ENCODE assay signal across 16 cellular contexts in the genomic region with DNA sequence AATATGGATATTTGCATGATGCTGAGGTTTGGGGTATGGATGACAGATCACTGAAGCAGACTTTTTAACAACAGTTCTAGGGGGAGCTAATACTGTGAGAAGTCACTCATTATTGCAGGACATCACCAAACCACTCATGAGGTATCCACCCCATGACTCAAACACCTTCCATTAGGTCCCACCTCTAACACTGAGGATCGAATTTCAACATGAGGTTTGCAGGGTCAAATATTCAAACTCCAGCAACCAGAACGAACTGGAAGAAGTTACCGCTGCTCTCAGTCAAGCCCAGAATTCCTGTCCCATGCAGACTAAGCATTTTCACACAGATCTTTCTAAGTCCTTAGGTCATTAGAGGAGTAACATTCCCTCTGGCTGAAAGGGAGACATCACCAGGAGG.
"Had no signal": no experiment of that assay in that cellular context is flagged by ENCODE, and none has a peak within 500 bp of the region (broad histone marks: within the 10 kb centered on the region; RNA-seq: fewer than 3 reads in every experiment).

No MANE protein-coding gene starts in this region.

- H3K4me3 ChIP-seq: ascending aorta, left lung, upper lobe of left lung had no signal

- H3K36me3 ChIP-seq: ascending aorta, left lung, upper lobe of left lung, WERI-Rb-1 had no signal

- ATAC-seq: activated CD8-positive, alpha-beta T cell treated with anti-CD3 and anti-CD28 coated beads for 36 hours; activated naive CD8-positive, alpha-beta T cell treated with anti-CD3 and anti-CD28 coated beads, Interleukin-2, amount 50 U/mL, for 24 hours; left lung; stimulated activated naive CD8-positive, alpha-beta T cell treated with anti-CD3 and anti-CD28 coated beads, Interleukin-15, Interleukin-2, amounts not matched to agents 100 U/mL and 50 U/mL, for 24 hours had no signal

- H3K27me3 ChIP-seq: ascending aorta, left lung, upper lobe of left lung had no signal

- DNase-seq: activated CD4-positive, alpha-beta T cell treated with anti-CD3 and anti-CD28 coated beads for 4 hours; activated CD8-positive, alpha-beta memory T cell treated with anti-CD3 and anti-CD28 coated beads, Interleukin-2, amount 50 U/mL, for 48 hours; activated CD8-positive, alpha-beta T cell treated with anti-CD3 and anti-CD28 coated beads for 36 hours; activated naive CD4-positive, alpha-beta T cell; activated naive CD8-positive, alpha-beta T cell treated with anti-CD3 and anti-CD28 coated beads, Interleukin-2, amount 50 U/mL, for 24 hours; cerebellar nuclear complex; endodermal cell; immature natural killer cell; left lung; stimulated activated CD4-positive, alpha-beta T cell treated with anti-CD3 and anti-CD28 coated beads, Interleukin-4, amount 100 ng/mL, for 1 hour; stimulated activated CD8-positive, alpha-beta memory T cell treated with anti-CD3 and anti-CD28 coated beads, Interleukin-4, amount 100 ng/mL, for 48 hours; stimulated activated naive CD8-positive, alpha-beta T cell treated with anti-CD3 and anti-CD28 coated beads, Interleukin-15, Interleukin-2, amounts not matched to agents 100 U/mL and 50 U/mL, for 24 hours; T-helper 1 cell; upper lobe of left lung; WERI-Rb-1 had no signal

- H3K9me3 ChIP-seq: ascending aorta, left lung, upper lobe of left lung had no signal

- H3K27ac ChIP-seq: ascending aorta, left lung, upper lobe of left lung, WERI-Rb-1 had no signal

- H3K4me1 ChIP-seq: ascending aorta, left lung, upper lobe of left lung had no signal
